Comparison of ENCODE assay signal across 13 cellular contexts in genomic region chr17:18043491-18043890, GRCh38. TPM values are rescaled to one million over a fixed set of nuclear protein-coding genes. Genes with fewer than 3 reads are reported as not detected.
A peak's percentile ranks its signal among the peaks of the same experiment; 100 is the strongest.
DNase-seq lines count a peak whose midpoint lies in the region; ATAC-seq, FAIRE-seq and TF ChIP-seq lines count a peak whose summit lies in the region.
"Had no signal": no experiment of that assay in that cellular context is flagged by ENCODE, and none has a peak within 500 bp of the region (broad histone marks: within the 10 kb centered on the region; RNA-seq: fewer than 3 reads in every experiment).

No MANE protein-coding gene starts in this region.

- POLR2A ChIA-PET in H1 (lab: Charles Lee; ENCODE audit: partially characterized antibody) = no interaction called here

- H3K23ac ChIP-seq in H1 (ENCODE audit: insufficient read length) = no peak overlapping the region

- TF ChIP-seq EP300 in H1 (IDR thresholded peaks at IDR 0.05; ENCODE audit: borderline replicate concordance in 1 of 2, low read depth in 2 of 2, low read length in 2 of 2) = no peak

- TF ChIP-seq POLR2A in H1 (IDR thresholded peaks at IDR 0.05; ENCODE audit: control extremely low read depth in 1 of 2, low read depth in 2 of 2, low read length in 2 of 2) = no peak
- TF ChIP-seq POLR2A in GM18505 (IDR thresholded peaks at IDR 0.05; ENCODE audit: borderline replicate concordance, extremely low read depth, insufficient read depth, insufficient read length) = no peak

- H3K4ac ChIP-seq in H1 (replicated peaks; ENCODE audit: insufficient read length, low read depth, low read length) = no peak overlapping the region

- H2BK120ac ChIP-seq in H1 (replicated peaks; ENCODE audit: low read depth, low read length) = no peak overlapping the region

- no peak overlapping the region for H2BK5ac ChIP-seq in H1 (ENCODE audit: low read depth, low read length)

- CTCF ChIA-PET in H1 (lab: Charles Lee; ENCODE audit: partially characterized antibody) = interaction anchor here (0.8 kb wide), 1 partner anchor 51 kb away, joined by 3 read pairs; no protein-coding TSS in a partner anchor

- no peaks in the 10 kb centered on the region for H3K27me3 ChIP-seq in OCI-LY1 (ENCODE audit: insufficient read depth, low read length)
- H3K27me3 ChIP-seq in H1 (replicated peaks in 1 of 4; ENCODE audit: control insufficient read depth in 3 of 4, extremely low read depth in 1 of 4, insufficient read depth in 3 of 4, low read length in 3 of 4) = peaks cover 0 to 6% (median 3%) of the 10 kb centered on the region in 4 experiments; a peak in 2 of 7 replicates

- H4K20me1 ChIP-seq in OCI-LY1 (ENCODE audit: insufficient read depth, low read length) (no peaks in the 10 kb centered on the region), H1 (replicated peaks in 1 of 2; ENCODE audit: control insufficient read depth in 1 of 2, insufficient read depth in 2 of 2, low read length in 2 of 2) (peaks cover 4 to 5% of the 10 kb centered on the region in 2 experiments)

- no peak overlapping the region for H2BK12ac ChIP-seq in H1 (ENCODE audit: low read depth, low read length)

- peak; percentile 20 for DNase-seq in NCI-H2171 treated with DMSO at 0.1 percent for 48 hours (lab: John Stamatoyannopoulos, UW)
- DNase-seq in NCI-H2171 (lab: John Stamatoyannopoulos, UW) = no peak
- DNase-seq in H1 (ENCODE audit: low read depth in 1 of 2, low spot score in 2 of 2) = no peak
- peak; percentile 42 for DNase-seq in renal cortical epithelial cell (ENCODE audit: low read depth)
- no peak for DNase-seq in NCI-H2227 (lab: John Stamatoyannopoulos, UW; ENCODE audit: unreplicated experiment)
- DNase-seq: activated CD4-positive, CD25-positive, alpha-beta regulatory T cell; activated naive CD8-positive, alpha-beta T cell treated with anti-CD3 and anti-CD28 coated beads, Interleukin-2, amount 50 U/mL, for 24 hours; NCI-H187 treated with DMSO at 0.1 percent for 48 hours; right cardiac atrium had no signal

- H2BK20ac ChIP-seq in H1 (ENCODE audit: low read length) = no peak overlapping the region

- peak; percentile 37; the same call in 1 of the 2 replicates for TF ChIP-seq CTCF in OCI-LY1 (IDR thresholded peaks at IDR 0.05; ENCODE audit: low read length)
- peak in 1 of 3 experiments; percentile 18; a peak in 1 of 4 replicates for TF ChIP-seq CTCF in H1 (IDR thresholded peaks at IDR 0.05; ENCODE audit: control extremely low read depth in 1 of 3, insufficient read depth in 1 of 3, low read depth in 1 of 3, low read length in 3 of 3)

- peaks cover 4% of the 10 kb centered on the region; the same call in 1 of the 2 replicates for H3K79me2 ChIP-seq in OCI-LY1 (ENCODE audit: insufficient read depth, low read length)
- H3K79me2 ChIP-seq in H1 (ENCODE audit: control insufficient read depth in 1 of 2, insufficient read depth in 2 of 2, low read length in 2 of 2) = peaks cover 0 to 11% of the 10 kb centered on the region in 2 experiments; a peak in 1 of 4 replicates

- no peaks in the 10 kb centered on the region; the same call in 1 of the 2 replicates for H3K79me1 ChIP-seq in H1 (ENCODE audit: low read depth, low read length)

- no peak overlapping the region for H2AK5ac ChIP-seq in H1 (ENCODE audit: low read depth, low read length)

- FAIRE-seq in H1 (lab: Jason Lieb, UNC) = peak; percentile 52

- no peak for ATAC-seq in GM21367 (IDR thresholded peaks at IDR 0.05; ENCODE audit: unreplicated experiment)
- no peak for ATAC-seq in GM18505 (IDR thresholded peaks at IDR 0.05; ENCODE audit: unreplicated experiment)
- ATAC-seq: activated naive CD8-positive, alpha-beta T cell treated with anti-CD3 and anti-CD28 coated beads, Interleukin-2, amount 50 U/mL, for 24 hours; right cardiac atrium; stimulated activated effector memory CD8-positive, alpha-beta T cell treated with anti-CD3 and anti-CD28 coated beads, Interleukin-12 subunit alpha, Interleukin-12 subunit beta, amount 100 ng/mL, for 72 hours had no signal

- H3K4me2 ChIP-seq in OCI-LY1 (ENCODE audit: low read length) = no peak overlapping the region
- no peak overlapping the region for H3K4me2 ChIP-seq in H1 (ENCODE audit: insufficient read depth in 1 of 2, low read depth in 2 of 2, low read length in 2 of 2)

- no peaks in the 10 kb centered on the region for H3F3A ChIP-seq in OCI-LY1 (ENCODE audit: insufficient read depth, low read length)

- H3K9me3 ChIP-seq in OCI-LY1 (ENCODE audit: low read length) (no peaks in the 10 kb centered on the region), H1 (ENCODE audit: insufficient read depth in 2 of 2, low read depth in 1 of 2, low read length in 1 of 2) (no peaks in the 10 kb centered on the region)

- no peak overlapping the region for H3K4me3 ChIP-seq in OCI-LY1 (ENCODE audit: low read depth, low read length, poor library complexity, severe bottlenecking)
- no peak overlapping the region for H3K4me3 ChIP-seq in H1 (ENCODE audit: extremely low read depth in 1 of 4, insufficient read depth in 2 of 4, low read depth in 3 of 4, low read length in 4 of 4)

- peaks cover 44% of the 10 kb centered on the region for H3K4me1 ChIP-seq in OCI-LY1 (ENCODE audit: insufficient read depth, low read length, severe bottlenecking)
- H3K4me1 ChIP-seq in H1 (replicated peaks in 1 of 4; ENCODE audit: control insufficient read depth in 3 of 4, insufficient read depth in 4 of 4, low read length in 3 of 4) = peaks cover 0 to 4% (median 2%) of the 10 kb centered on the region in 4 experiments; a peak in 6 of 7 replicates

- H4K91ac ChIP-seq in H1 (replicated peaks; ENCODE audit: insufficient read length, low read length) = no peak overlapping the region

- H3K9me2 ChIP-seq in OCI-LY1 (ENCODE audit: low read depth, low read length) = no peaks in the 10 kb centered on the region

- H3K36me3 ChIP-seq in OCI-LY1 (ENCODE audit: insufficient read depth, low read length) (peaks cover 28% of the 10 kb centered on the region), H1 (ENCODE audit: control insufficient read depth in 2 of 4, insufficient read depth in 4 of 4, low read length in 3 of 4) (peaks cover 0 to 8% (median 4%) of the 10 kb centered on the region in 4 experiments; a peak in 2 of 8 replicates)

- H3K9ac ChIP-seq in OCI-LY1 (ENCODE audit: low read length) (no peak overlapping the region), H1 (replicated peaks in 1 of 4; ENCODE audit: extremely low read depth in 1 of 4, low read depth in 3 of 4, low read length in 3 of 4) (no peak overlapping the region)

- no peak overlapping the region for H3K14ac ChIP-seq in H1 (ENCODE audit: insufficient read length)

- peak; percentile 15 to 16; a peak in 1 of 4 replicates for TF ChIP-seq RAD21 in H1 (IDR thresholded peaks at IDR 0.05 in 1 of 2, conservative IDR thresholded peaks at IDR 0.05 in 1 of 2; ENCODE audit: low read depth in 2 of 2, low read length in 2 of 2)

- no peak overlapping the region for H4K8ac ChIP-seq in H1 (ENCODE audit: extremely low read depth, insufficient read depth, low read length)

- H2AFZ ChIP-seq in OCI-LY1 (ENCODE audit: low read length) = no peak overlapping the region
- H2AFZ ChIP-seq in H1 (ENCODE audit: low read length) = no peak overlapping the region

- H4K5ac ChIP-seq in H1 (ENCODE audit: insufficient read length, low read depth, low read length) = no peak overlapping the region

- peak overlapping the region; percentile 50 for H3K27ac ChIP-seq in OCI-LY1 (ENCODE audit: low read depth, low read length, poor library complexity, severe bottlenecking)
- H3K27ac ChIP-seq in H1 (ENCODE audit: low read depth, low read length) = no peak overlapping the region

- H2BK15ac ChIP-seq in H1 (ENCODE audit: low read length) = no peak overlapping the region

- no peak overlapping the region for H3K18ac ChIP-seq in H1 (ENCODE audit: extremely low read depth, low read length)

- WGBS in H1 (ENCODE audit: extremely low coverage in 1 of 2, insufficient coverage in 1 of 2, insufficient read length in 1 of 2, insufficient replicate concordance in 2 of 2, low coverage in 1 of 2, low lambda C conversion rate in 2 of 2, missing lambda C conversion rate in 1 of 2), 2 experiments = 77% methylated on average over 1 of the region's 1 CpG; no CpG with 5 or more reads in 1 of the 2 experiments

- peaks cover 6% of the 10 kb centered on the region for H3K23me2 ChIP-seq in H1 (ENCODE audit: low read depth, low read length)

- H3K56ac ChIP-seq in H1 (replicated peaks; ENCODE audit: insufficient read length, low read depth, low read length) = no peak overlapping the region

RNA-seq across cellular contexts. Expression of gene GID4, which starts 4.3 kb away (rescaled TPM):
- total RNA-seq in H1 (2021; fragmentation: NEBNext Ultra II Directional; extraction: Animal tissue kit (Norgen Biotek cat#: 25700)) = 15.0 and 15.2 TPM in 2 replicates
- 5.4 and 5.6 TPM in 2 replicates for polyA plus RNA-seq in H1 (2011; rRNA removed)
- polyA plus RNA-seq in H1 (2011; cell fraction: cytosol; rRNA removed) = 6.2 TPM
- 6.3 TPM for polyA plus RNA-seq in H1 (2011; cell fraction: nucleus; rRNA removed)
- 7.2 to 9.3 TPM (median 8.4 TPM) in 4 replicates for polyA plus RNA-seq in H1 (2012, experiment 1 of 2)
- polyA plus RNA-seq in H1 (2012, experiment 2 of 2) = 4.6 TPM
- polyA plus RNA-seq in H1 (2013, experiment 1 of 2) = 5.7 TPM
- 6.2 TPM for polyA plus RNA-seq in H1 (2013, experiment 2 of 2)
- 15.1 and 24.7 TPM in 2 replicates for polyA minus RNA-seq in H1 (2011; rRNA and poly(A)+ RNA removed)
- 9.4 TPM for polyA minus RNA-seq in H1 (2011; cell fraction: cytosol; rRNA and poly(A)+ RNA removed)
- 13.3 TPM for polyA minus RNA-seq in H1 (2011; cell fraction: nucleus; rRNA and poly(A)+ RNA removed)
- total RNA-seq in renal cortical epithelial cell = 2.6 and 9.4 TPM in 2 replicates

RNA-seq across cellular contexts. Expression of gene ATPAF2, which starts 4.5 kb away (rescaled TPM):
- total RNA-seq in H1 (2021; fragmentation: NEBNext Ultra II Directional; extraction: Animal tissue kit (Norgen Biotek cat#: 25700)) = 22.9 and 23.3 TPM in 2 replicates
- 19.6 and 28.3 TPM in 2 replicates for polyA plus RNA-seq in H1 (2011; rRNA removed)
- polyA plus RNA-seq in H1 (2011; cell fraction: cytosol; rRNA removed) = 19.4 TPM
- 37.4 TPM for polyA plus RNA-seq in H1 (2011; cell fraction: nucleus; rRNA removed)
- polyA plus RNA-seq in H1 (2012, experiment 1 of 2) = 11.7 to 18.7 TPM (median 17.3 TPM) in 4 replicates
- polyA plus RNA-seq in H1 (2012, experiment 2 of 2) = 40.0 TPM
- polyA plus RNA-seq in H1 (2013, experiment 1 of 2) = 13.9 TPM
- polyA plus RNA-seq in H1 (2013, experiment 2 of 2) = 14.8 TPM
- 19.0 and 20.4 TPM in 2 replicates for polyA minus RNA-seq in H1 (2011; rRNA and poly(A)+ RNA removed)
- 14.2 TPM for polyA minus RNA-seq in H1 (2011; cell fraction: cytosol; rRNA and poly(A)+ RNA removed)
- 18.3 TPM for polyA minus RNA-seq in H1 (2011; cell fraction: nucleus; rRNA and poly(A)+ RNA removed)
- total RNA-seq in renal cortical epithelial cell = 15.1 and 17.4 TPM in 2 replicates

RNA-seq across cellular contexts. Expression of gene DRG2, which starts 44.3 kb away (rescaled TPM):
- total RNA-seq in H1 (2021; fragmentation: NEBNext Ultra II Directional; extraction: Animal tissue kit (Norgen Biotek cat#: 25700)) = 44.6 and 50.1 TPM in 2 replicates
- 47.8 and 57.5 TPM in 2 replicates for polyA plus RNA-seq in H1 (2011; rRNA removed)
- 53.2 TPM for polyA plus RNA-seq in H1 (2011; cell fraction: cytosol; rRNA removed)
- polyA plus RNA-seq in H1 (2011; cell fraction: nucleus; rRNA removed) = 84.6 TPM
- polyA plus RNA-seq in H1 (2012, experiment 1 of 2) = 45.5 to 54.2 TPM (median 52.2 TPM) in 4 replicates
- polyA plus RNA-seq in H1 (2012, experiment 2 of 2) = 67.7 TPM
- polyA plus RNA-seq in H1 (2013, experiment 1 of 2) = 29.2 TPM
- polyA plus RNA-seq in H1 (2013, experiment 2 of 2) = 27.1 TPM
- 45.4 and 60.9 TPM in 2 replicates for polyA minus RNA-seq in H1 (2011; rRNA and poly(A)+ RNA removed)
- 29.4 TPM for polyA minus RNA-seq in H1 (2011; cell fraction: cytosol; rRNA and poly(A)+ RNA removed)
- 70.4 TPM for polyA minus RNA-seq in H1 (2011; cell fraction: nucleus; rRNA and poly(A)+ RNA removed)
- 36.5 and 39.6 TPM in 2 replicates for total RNA-seq in renal cortical epithelial cell

Comparison
In these comparisons a context has a peak if more than half of its experiments do, and no peak if none do; other contexts are left out.
1. DNase-seq: peak in NCI-H2171 treated with DMSO at 0.1 percent for 48 hours (single experiment) and renal cortical epithelial cell (single experiment); none in NCI-H2171 (single experiment), H1 (0 of 2) and NCI-H2227 (single experiment).